ENCODE assay signal across 1 cellular context in the genomic region with DNA sequence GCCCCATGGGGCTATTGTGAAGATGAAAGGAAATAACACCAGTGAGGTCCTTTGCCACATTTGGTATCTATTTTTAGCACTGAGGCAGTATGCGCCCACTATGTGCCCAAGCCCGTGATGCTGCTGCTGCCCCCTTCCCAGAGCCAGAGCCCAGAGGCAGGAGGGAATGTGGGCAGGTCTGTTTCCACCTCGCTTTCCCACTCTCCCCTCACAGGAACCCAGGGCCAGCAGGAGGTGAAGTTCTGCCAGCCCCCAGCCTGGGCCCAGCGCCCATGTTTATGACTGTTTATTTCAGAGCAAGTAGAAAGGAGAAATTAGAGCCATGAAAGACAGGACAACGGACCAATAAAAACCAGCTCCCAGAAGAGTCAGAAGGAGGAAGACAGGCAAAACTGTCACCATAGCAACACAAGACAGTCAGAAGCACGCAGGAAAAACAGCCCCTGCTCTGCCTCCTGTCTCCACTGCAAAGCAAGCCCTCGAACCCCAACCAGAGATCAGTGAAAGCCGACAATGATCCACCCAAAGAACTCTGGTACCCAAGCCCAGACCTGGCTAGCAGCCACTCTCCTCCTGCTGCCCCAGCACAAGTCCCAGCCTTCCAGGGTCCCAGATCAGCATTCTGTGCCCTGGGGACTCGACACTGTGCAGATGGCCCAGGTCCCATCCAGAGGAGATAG.
TF ChIP-seq lines count a peak whose summit lies in the region.

No MANE protein-coding gene starts in this region.

TF ChIP-seq in WTC11, 78 proteins besides CTCF, POLR2A, EP300 and RAD21 (continued from another document):
- TF ChIP-seq, protein P1, sequence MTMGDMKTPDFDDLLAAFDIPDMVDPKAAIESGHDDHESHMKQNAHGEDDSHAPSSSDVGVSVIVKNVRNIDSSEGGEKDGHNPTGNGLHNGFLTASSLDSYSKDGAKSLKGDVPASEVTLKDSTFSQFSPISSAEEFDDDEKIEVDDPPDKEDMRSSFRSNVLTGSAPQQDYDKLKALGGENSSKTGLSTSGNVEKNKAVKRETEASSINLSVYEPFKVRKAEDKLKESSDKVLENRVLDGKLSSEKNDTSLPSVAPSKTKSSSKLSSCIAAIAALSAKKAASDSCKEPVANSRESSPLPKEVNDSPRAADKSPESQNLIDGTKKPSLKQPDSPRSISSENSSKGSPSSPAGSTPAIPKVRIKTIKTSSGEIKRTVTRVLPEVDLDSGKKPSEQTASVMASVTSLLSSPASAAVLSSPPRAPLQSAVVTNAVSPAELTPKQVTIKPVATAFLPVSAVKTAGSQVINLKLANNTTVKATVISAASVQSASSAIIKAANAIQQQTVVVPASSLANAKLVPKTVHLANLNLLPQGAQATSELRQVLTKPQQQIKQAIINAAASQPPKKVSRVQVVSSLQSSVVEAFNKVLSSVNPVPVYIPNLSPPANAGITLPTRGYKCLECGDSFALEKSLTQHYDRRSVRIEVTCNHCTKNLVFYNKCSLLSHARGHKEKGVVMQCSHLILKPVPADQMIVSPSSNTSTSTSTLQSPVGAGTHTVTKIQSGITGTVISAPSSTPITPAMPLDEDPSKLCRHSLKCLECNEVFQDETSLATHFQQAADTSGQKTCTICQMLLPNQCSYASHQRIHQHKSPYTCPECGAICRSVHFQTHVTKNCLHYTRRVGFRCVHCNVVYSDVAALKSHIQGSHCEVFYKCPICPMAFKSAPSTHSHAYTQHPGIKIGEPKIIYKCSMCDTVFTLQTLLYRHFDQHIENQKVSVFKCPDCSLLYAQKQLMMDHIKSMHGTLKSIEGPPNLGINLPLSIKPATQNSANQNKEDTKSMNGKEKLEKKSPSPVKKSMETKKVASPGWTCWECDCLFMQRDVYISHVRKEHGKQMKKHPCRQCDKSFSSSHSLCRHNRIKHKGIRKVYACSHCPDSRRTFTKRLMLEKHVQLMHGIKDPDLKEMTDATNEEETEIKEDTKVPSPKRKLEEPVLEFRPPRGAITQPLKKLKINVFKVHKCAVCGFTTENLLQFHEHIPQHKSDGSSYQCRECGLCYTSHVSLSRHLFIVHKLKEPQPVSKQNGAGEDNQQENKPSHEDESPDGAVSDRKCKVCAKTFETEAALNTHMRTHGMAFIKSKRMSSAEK (CRISPR knock-in tag; IDR thresholded peaks at IDR 0.05; ENCODE audit: borderline replicate concordance): no peak
- TF ChIP-seq EMX1 (CRISPR knock-in tag; IDR thresholded peaks at IDR 0.05) (no peak), KAT7 (CRISPR knock-in tag; IDR thresholded peaks at IDR 0.05; ENCODE audit: borderline replicate concordance) (no peak), TEAD4 (CRISPR knock-in tag; IDR thresholded peaks at IDR 0.05) (no peak), OVOL2 (CRISPR knock-in tag; IDR thresholded peaks at IDR 0.05; ENCODE audit: borderline replicate concordance) (no peak), ZNF416 (CRISPR knock-in tag; IDR thresholded peaks at IDR 0.05) (no peak), NR3C1 (CRISPR knock-in tag; conservative IDR thresholded peaks at IDR 0.05; ENCODE audit: low read depth) (no peak), IRF2 (CRISPR knock-in tag; IDR thresholded peaks at IDR 0.05; ENCODE audit: borderline replicate concordance, low read depth) (no peak), NFE2L1 (CRISPR knock-in tag; IDR thresholded peaks at IDR 0.05) (no peak), SMAD3 (CRISPR knock-in tag; IDR thresholded peaks at IDR 0.05; ENCODE audit: borderline replicate concordance) (no peak), TCF7 (CRISPR knock-in tag; IDR thresholded peaks at IDR 0.05; ENCODE audit: low read depth) (no peak), FOXP1 (CRISPR knock-in tag; IDR thresholded peaks at IDR 0.05; ENCODE audit: borderline replicate concordance) (no peak)
- TF ChIP-seq, protein P2, sequence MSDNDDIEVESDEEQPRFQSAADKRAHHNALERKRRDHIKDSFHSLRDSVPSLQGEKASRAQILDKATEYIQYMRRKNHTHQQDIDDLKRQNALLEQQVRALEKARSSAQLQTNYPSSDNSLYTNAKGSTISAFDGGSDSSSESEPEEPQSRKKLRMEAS (CRISPR knock-in tag; IDR thresholded peaks at IDR 0.05): no peak
- TF ChIP-seq, protein P3, sequence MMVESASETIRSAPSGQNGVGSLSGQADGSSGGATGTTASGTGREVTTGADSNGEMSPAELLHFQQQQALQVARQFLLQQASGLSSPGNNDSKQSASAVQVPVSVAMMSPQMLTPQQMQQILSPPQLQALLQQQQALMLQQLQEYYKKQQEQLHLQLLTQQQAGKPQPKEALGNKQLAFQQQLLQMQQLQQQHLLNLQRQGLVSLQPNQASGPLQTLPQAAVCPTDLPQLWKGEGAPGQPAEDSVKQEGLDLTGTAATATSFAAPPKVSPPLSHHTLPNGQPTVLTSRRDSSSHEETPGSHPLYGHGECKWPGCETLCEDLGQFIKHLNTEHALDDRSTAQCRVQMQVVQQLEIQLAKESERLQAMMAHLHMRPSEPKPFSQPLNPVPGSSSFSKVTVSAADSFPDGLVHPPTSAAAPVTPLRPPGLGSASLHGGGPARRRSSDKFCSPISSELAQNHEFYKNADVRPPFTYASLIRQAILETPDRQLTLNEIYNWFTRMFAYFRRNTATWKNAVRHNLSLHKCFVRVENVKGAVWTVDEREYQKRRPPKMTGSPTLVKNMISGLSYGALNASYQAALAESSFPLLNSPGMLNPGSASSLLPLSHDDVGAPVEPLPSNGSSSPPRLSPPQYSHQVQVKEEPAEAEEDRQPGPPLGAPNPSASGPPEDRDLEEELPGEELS (CRISPR knock-in tag; IDR thresholded peaks at IDR 0.05): no peak
